In genomic region chr11:130644187-130644586, GRCh38 we compare ENCODE assay signal across 1 cellular context.
TF ChIP-seq lines count a peak whose summit lies in the region.

No MANE protein-coding gene starts in this region.

TF ChIP-seq in WTC11, 78 proteins besides CTCF, POLR2A, EP300 and RAD21 (continued from another document):
- no peak for TF ChIP-seq NR3C1 (CRISPR knock-in tag; conservative IDR thresholded peaks at IDR 0.05; ENCODE audit: low read depth)
- no peak for TF ChIP-seq ZNF232 (CRISPR knock-in tag; IDR thresholded peaks at IDR 0.05)
- no peak for TF ChIP-seq SP1 (CRISPR knock-in tag; conservative IDR thresholded peaks at IDR 0.05)
- no peak for TF ChIP-seq TCF7 (CRISPR knock-in tag; IDR thresholded peaks at IDR 0.05; ENCODE audit: low read depth)
- no peak for TF ChIP-seq AFF4 (CRISPR knock-in tag; IDR thresholded peaks at IDR 0.05; ENCODE audit: borderline replicate concordance)
- TF ChIP-seq CREM (CRISPR knock-in tag; IDR thresholded peaks at IDR 0.05) = no peak
- no peak for TF ChIP-seq SOX15 (CRISPR knock-in tag; IDR thresholded peaks at IDR 0.05)
- no peak for TF ChIP-seq MAX (CRISPR knock-in tag; IDR thresholded peaks at IDR 0.05)
